In the genomic region with DNA sequence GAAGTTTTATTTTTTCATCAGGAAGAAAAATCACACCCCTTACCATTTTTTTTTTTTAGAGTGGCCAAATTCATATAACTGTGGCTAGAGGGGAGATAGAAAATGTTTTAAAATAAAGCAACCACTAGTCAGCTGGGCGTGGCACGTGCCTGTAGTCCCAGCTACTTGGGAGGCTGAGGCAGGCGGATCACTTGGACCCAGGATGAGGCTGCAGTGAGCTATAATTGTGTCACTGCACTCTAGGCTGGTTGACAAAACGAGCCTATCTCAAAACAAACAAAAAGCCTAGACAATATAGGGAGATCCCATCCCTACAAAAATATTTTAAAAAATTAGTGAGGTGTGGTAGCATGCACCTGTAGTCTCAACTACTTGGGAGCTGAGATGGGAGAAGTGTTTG, we compare ENCODE assay signal across 40 cellular contexts. TPM values are rescaled to one million over a fixed set of nuclear protein-coding genes. Genes with fewer than 3 reads are reported as not detected.
"Had no signal": no experiment of that assay in that cellular context is flagged by ENCODE, and none has a peak within 500 bp of the region (broad histone marks: within the 10 kb centered on the region; RNA-seq: fewer than 3 reads in every experiment).

No MANE protein-coding gene starts in this region.

- H3K36me3 ChIP-seq: ascending aorta, cardiac muscle cell had no signal

- H3K4me3 Mint-ChIP-seq: activated B cell treated with CpG ODN at 0.5 μM for 24 hours; activated CD4-positive, alpha-beta memory T cell treated with anti-CD3 and anti-CD28 coated beads for 36 hours; activated CD4-positive, alpha-beta T cell treated with anti-CD3 and anti-CD28 coated beads, Interleukin-2, amount 10 ng/mL, durations not matched to agents 24 days and 14 days; activated CD8-positive, alpha-beta T cell treated with anti-CD3 and anti-CD28 coated beads for 36 hours; activated naive CD4-positive, alpha-beta T cell treated with anti-CD3 and anti-CD28 coated beads for 36 hours; activated naive CD4-positive, alpha-beta T cell treated with anti-CD3 and anti-CD28 coated beads, Interleukin-2, amount 50 U/mL, for 24 hours; activated naive CD8-positive, alpha-beta T cell; activated naive CD8-positive, alpha-beta T cell treated with anti-CD3 and anti-CD28 coated beads, Interleukin-2, amount 10 ng/mL, durations not matched to agents 7 days and 5 days; activated naive CD8-positive, alpha-beta T cell treated with anti-CD3 and anti-CD28 coated beads, Interleukin-2, amount 50 U/mL, for 24 hours; activated T-cell treated with anti-CD3 and anti-CD28 coated beads, Interleukin-2, amount 50 U/mL, for 4 hours; activated T-cell treated with anti-CD3 and anti-CD28 coated beads, Interleukin-2, amount 50 U/mL, for 72 hours; activated T-helper 1 cell treated with anti-CD3 and anti-CD28 coated beads, Interleukin-12 subunit alpha, Interleukin-12 subunit beta, Interleukin-2, Interleukin-4 antibody, amounts not matched to agents 30 ng/mL and 10 ng/mL and 1 ng/mL, durations not matched to agents 14 hours and 24 hours and 36 hours; activated T-helper 17 cell treated with anti-CD3 and anti-CD28 coated beads, Interleukin-2, amount 50 U/mL, for 72 hours; brain; central memory CD8-positive, alpha-beta T cell; T-helper 1 cell treated with Interleukin-12 subunit alpha and Interleukin-12 subunit beta and Interleukin-4 antibody, amounts not matched to agents 30 μg/mL and 1 μg/mL, for 36 hours; T-helper 2 cell treated with Interferon-gamma antibody and Interleukin-4, amounts not matched to agents 5 μg/mL and 100 μg/mL, for 36 hours had no signal

- H3K27ac ChIP-seq: ascending aorta, cardiac muscle cell, VCaP had no signal

- FAIRE-seq: bronchial epithelial cell, TTC549 had no signal

- H3K4me3 ChIP-seq: ascending aorta, cardiac muscle cell had no signal

- DNase-seq: activated B cell treated with CpG ODN at 0.5 μM for 24 hours; activated CD4-positive, alpha-beta memory T cell treated with anti-CD3 and anti-CD28 coated beads for 36 hours; activated CD4-positive, alpha-beta T cell treated with anti-CD3 and anti-CD28 coated beads for 4 hours; activated CD4-positive, alpha-beta T cell treated with anti-CD3 and anti-CD28 coated beads, Interleukin-2, amount 10 ng/mL, durations not matched to agents 24 days and 14 days; activated CD4-positive, alpha-beta T cell treated with anti-CD3 and anti-CD28 coated beads, Interleukin-2, amount 50 U/mL, for 1 hour; activated CD4-positive, alpha-beta T cell treated with anti-CD3 and anti-CD28 coated beads, Interleukin-2, amount 50 U/mL, for 4 hours; activated CD4-positive, CD25-positive, alpha-beta regulatory T cell treated with anti-CD3 and anti-CD28 coated beads, Interleukin-2, amount 50 U/mL, for 72 hours; activated CD8-positive, alpha-beta memory T cell treated with anti-CD3 and anti-CD28 coated beads, Interleukin-2, amount 50 U/mL, for 4 hours; activated CD8-positive, alpha-beta T cell treated with anti-CD3 and anti-CD28 coated beads for 36 hours; activated effector memory CD4-positive, alpha-beta T cell treated with anti-CD3 and anti-CD28 coated beads, Interleukin-2, amount 50 U/mL, for 16 hours; activated gamma-delta T cell treated with Interleukin-2 at 50 U/mL for 16 hours; activated naive CD4-positive, alpha-beta T cell; activated naive CD4-positive, alpha-beta T cell treated with anti-CD3 and anti-CD28 coated beads for 36 hours; activated naive CD8-positive, alpha-beta T cell treated with anti-CD3 and anti-CD28 coated beads, Interleukin-2, amount 10 ng/mL, durations not matched to agents 7 days and 5 days; activated naive CD8-positive, alpha-beta T cell treated with anti-CD3 and anti-CD28 coated beads, Interleukin-2, amount 50 U/mL, for 24 hours; activated T-cell treated with anti-CD3 and anti-CD28 coated beads for 4 hours; activated T-cell treated with anti-CD3 and anti-CD28 coated beads, Interleukin-2, amount 50 U/mL, for 1 hour; activated T-cell treated with anti-CD3 and anti-CD28 coated beads, Interleukin-2, amount 50 U/mL, for 4 hours; activated T-cell treated with anti-CD3 and anti-CD28 coated beads, Interleukin-2, amount 50 U/mL, for 72 hours; amygdala; anterior cingulate cortex; caudate nucleus; cerebellar nuclear complex; T-helper 2 cell; T-helper 9 cell had no signal

- ATAC-seq: activated CD8-positive, alpha-beta T cell treated with anti-CD3 and anti-CD28 coated beads for 36 hours; activated naive CD8-positive, alpha-beta T cell treated with anti-CD3 and anti-CD28 coated beads, Interleukin-2, amount 50 U/mL, for 24 hours; activated T-cell treated with anti-CD3 and anti-CD28 coated beads, Interleukin-2, amount 50 U/mL, for 4 hours; activated T-cell treated with anti-CD3 and anti-CD28 coated beads, Interleukin-2, amount 50 U/mL, for 72 hours; activated T-helper 17 cell treated with anti-CD3 and anti-CD28 coated beads, Interleukin-2, amount 50 U/mL, for 72 hours had no signal

- H3K27me3 ChIP-seq: ascending aorta, cardiac muscle cell had no signal

- H3K9me3 Mint-ChIP-seq: activated CD4-positive, alpha-beta T cell treated with anti-CD3 and anti-CD28 coated beads, Interleukin-2, amount 10 ng/mL, durations not matched to agents 24 days and 14 days; activated naive CD4-positive, alpha-beta T cell treated with anti-CD3 and anti-CD28 coated beads, Interleukin-2, amount 50 U/mL, for 24 hours; activated T-helper 1 cell treated with anti-CD3 and anti-CD28 coated beads, Interleukin-12 subunit alpha, Interleukin-12 subunit beta, Interleukin-2, Interleukin-4 antibody, amounts not matched to agents 30 ng/mL and 10 ng/mL and 1 ng/mL, durations not matched to agents 14 hours and 24 hours and 36 hours; central memory CD8-positive, alpha-beta T cell; T-helper 1 cell treated with Interleukin-12 subunit alpha and Interleukin-12 subunit beta and Interleukin-4 antibody, amounts not matched to agents 30 μg/mL and 1 μg/mL, for 36 hours; T-helper 2 cell treated with Interferon-gamma antibody and Interleukin-4, amounts not matched to agents 5 μg/mL and 100 μg/mL, for 36 hours had no signal

- H3K27ac Mint-ChIP-seq: activated B cell treated with CpG ODN at 0.5 μM for 24 hours; activated CD4-positive, alpha-beta memory T cell treated with anti-CD3 and anti-CD28 coated beads for 36 hours; activated CD4-positive, alpha-beta T cell treated with anti-CD3 and anti-CD28 coated beads, Interleukin-2, amount 10 ng/mL, durations not matched to agents 24 days and 14 days; activated CD8-positive, alpha-beta T cell treated with anti-CD3 and anti-CD28 coated beads for 36 hours; activated naive CD4-positive, alpha-beta T cell treated with anti-CD3 and anti-CD28 coated beads for 36 hours; activated naive CD8-positive, alpha-beta T cell; activated naive CD8-positive, alpha-beta T cell treated with anti-CD3 and anti-CD28 coated beads, Interleukin-2, amount 10 ng/mL, durations not matched to agents 7 days and 5 days; activated naive CD8-positive, alpha-beta T cell treated with anti-CD3 and anti-CD28 coated beads, Interleukin-2, amount 50 U/mL, for 24 hours; activated T-cell treated with anti-CD3 and anti-CD28 coated beads, Interleukin-2, amount 50 U/mL, for 72 hours; activated T-helper 1 cell treated with anti-CD3 and anti-CD28 coated beads, Interleukin-12 subunit alpha, Interleukin-12 subunit beta, Interleukin-2, Interleukin-4 antibody, amounts not matched to agents 30 ng/mL and 10 ng/mL and 1 ng/mL, durations not matched to agents 14 hours and 24 hours and 36 hours; activated T-helper 17 cell treated with anti-CD3 and anti-CD28 coated beads, Interleukin-2, amount 50 U/mL, for 72 hours; brain; T-helper 1 cell treated with Interleukin-12 subunit alpha and Interleukin-12 subunit beta and Interleukin-4 antibody, amounts not matched to agents 30 μg/mL and 1 μg/mL, for 36 hours; T-helper 2 cell treated with Interferon-gamma antibody and Interleukin-4, amounts not matched to agents 5 μg/mL and 100 μg/mL, for 36 hours had no signal

- H3K4me1 Mint-ChIP-seq: activated B cell treated with CpG ODN at 0.5 μM for 24 hours; activated CD4-positive, alpha-beta T cell treated with anti-CD3 and anti-CD28 coated beads, Interleukin-2, amount 10 ng/mL, durations not matched to agents 24 days and 14 days; activated naive CD4-positive, alpha-beta T cell treated with anti-CD3 and anti-CD28 coated beads, Interleukin-2, amount 50 U/mL, for 24 hours; activated naive CD8-positive, alpha-beta T cell treated with anti-CD3 and anti-CD28 coated beads, Interleukin-2, amount 10 ng/mL, durations not matched to agents 7 days and 5 days; activated naive CD8-positive, alpha-beta T cell treated with anti-CD3 and anti-CD28 coated beads, Interleukin-2, amount 50 U/mL, for 24 hours; activated T-helper 17 cell treated with anti-CD3 and anti-CD28 coated beads, Interleukin-2, amount 50 U/mL, for 72 hours; central memory CD8-positive, alpha-beta T cell had no signal

- H3K36me3 Mint-ChIP-seq: activated CD4-positive, alpha-beta memory T cell treated with anti-CD3 and anti-CD28 coated beads for 36 hours; activated naive CD4-positive, alpha-beta T cell treated with anti-CD3 and anti-CD28 coated beads, Interleukin-2, amount 50 U/mL, for 24 hours; activated naive CD8-positive, alpha-beta T cell; activated naive CD8-positive, alpha-beta T cell treated with anti-CD3 and anti-CD28 coated beads, Interleukin-2, amount 10 ng/mL, durations not matched to agents 7 days and 5 days; brain had no signal

- H3K4me1 ChIP-seq: ascending aorta had no signal

- H3K27me3 Mint-ChIP-seq: activated CD4-positive, alpha-beta T cell treated with anti-CD3 and anti-CD28 coated beads, Interleukin-2, amount 10 ng/mL, durations not matched to agents 24 days and 14 days; activated CD8-positive, alpha-beta T cell treated with anti-CD3 and anti-CD28 coated beads for 36 hours; activated T-helper 17 cell treated with anti-CD3 and anti-CD28 coated beads, Interleukin-2, amount 50 U/mL, for 72 hours had no signal

RNA-seq across cellular contexts. Expression of a gene that starts 14.8 kb away (rescaled TPM):
- total RNA-seq: activated B cell treated with CpG ODN at 0.5 μM for 24 hours; activated CD4-positive, alpha-beta memory T cell treated with anti-CD3 and anti-CD28 coated beads for 36 hours; activated CD4-positive, alpha-beta T cell treated with anti-CD3 and anti-CD28 coated beads, Interleukin-2, amount 10 ng/mL, durations not matched to agents 24 days and 14 days; activated CD8-positive, alpha-beta memory T cell treated with anti-CD3 and anti-CD28 coated beads for 36 hours; activated CD8-positive, alpha-beta T cell treated with anti-CD3 and anti-CD28 coated beads for 36 hours; activated naive CD4-positive, alpha-beta T cell treated with anti-CD3 and anti-CD28 coated beads for 36 hours; activated naive CD8-positive, alpha-beta T cell treated with anti-CD3 and anti-CD28 coated beads, Interleukin-2, amount 10 ng/mL, durations not matched to agents 7 days and 5 days; activated T-cell treated with anti-CD3 and anti-CD28 coated beads, Interleukin-2, amount 50 U/mL, for 4 hours; activated T-cell treated with anti-CD3 and anti-CD28 coated beads, Interleukin-2, amount 50 U/mL, for 72 hours; activated T-helper 1 cell treated with anti-CD3 and anti-CD28 coated beads, Interleukin-12 subunit alpha, Interleukin-12 subunit beta, Interleukin-2, Interleukin-4 antibody, amounts not matched to agents 30 ng/mL and 10 ng/mL and 1 ng/mL, durations not matched to agents 14 hours and 24 hours and 36 hours; activated T-helper 17 cell treated with anti-CD3 and anti-CD28 coated beads, Interleukin-2, amount 50 U/mL, for 72 hours; ascending aorta; bronchial epithelial cell; cardiac muscle cell had no signal
- polyA plus RNA-seq: adipose tissue, cardiac muscle cell had no signal

RNA-seq across cellular contexts. Expression of a gene that starts 56.2 kb away (rescaled TPM):
- total RNA-seq: activated B cell treated with CpG ODN at 0.5 μM for 24 hours; activated CD4-positive, alpha-beta memory T cell treated with anti-CD3 and anti-CD28 coated beads for 36 hours; activated CD4-positive, alpha-beta T cell treated with anti-CD3 and anti-CD28 coated beads, Interleukin-2, amount 10 ng/mL, durations not matched to agents 24 days and 14 days; activated CD8-positive, alpha-beta memory T cell treated with anti-CD3 and anti-CD28 coated beads for 36 hours; activated CD8-positive, alpha-beta T cell treated with anti-CD3 and anti-CD28 coated beads for 36 hours; activated naive CD4-positive, alpha-beta T cell treated with anti-CD3 and anti-CD28 coated beads for 36 hours; activated naive CD8-positive, alpha-beta T cell treated with anti-CD3 and anti-CD28 coated beads, Interleukin-2, amount 10 ng/mL, durations not matched to agents 7 days and 5 days; activated T-cell treated with anti-CD3 and anti-CD28 coated beads, Interleukin-2, amount 50 U/mL, for 4 hours; activated T-cell treated with anti-CD3 and anti-CD28 coated beads, Interleukin-2, amount 50 U/mL, for 72 hours; activated T-helper 1 cell treated with anti-CD3 and anti-CD28 coated beads, Interleukin-12 subunit alpha, Interleukin-12 subunit beta, Interleukin-2, Interleukin-4 antibody, amounts not matched to agents 30 ng/mL and 10 ng/mL and 1 ng/mL, durations not matched to agents 14 hours and 24 hours and 36 hours; activated T-helper 17 cell treated with anti-CD3 and anti-CD28 coated beads, Interleukin-2, amount 50 U/mL, for 72 hours; ascending aorta; bronchial epithelial cell had no signal
- polyA plus RNA-seq: cardiac muscle cell had no signal
